ENCODE assay signal across 21 cellular contexts in the genomic region with DNA sequence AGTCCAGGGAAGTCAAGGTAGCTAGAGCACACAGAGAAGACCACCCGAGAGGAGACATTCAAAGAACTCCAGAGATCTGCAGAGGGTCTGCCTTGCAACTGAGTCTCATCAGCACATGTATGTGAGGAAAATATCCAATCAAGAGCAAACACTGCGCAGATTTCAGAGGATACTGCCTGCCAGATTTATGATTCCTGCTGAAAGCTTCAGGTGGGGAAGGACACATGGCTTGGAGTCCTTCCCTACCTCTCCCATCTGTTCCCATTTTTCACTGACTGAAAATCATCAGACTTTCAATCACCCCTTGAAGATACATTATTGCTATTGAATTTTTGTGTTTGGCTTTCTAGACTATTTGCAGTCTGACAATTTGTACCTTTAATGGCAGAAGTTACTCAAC. TPM values are rescaled to one million over a fixed set of nuclear protein-coding genes. Genes with fewer than 3 reads are reported as not detected.
DNase-seq lines count a peak whose midpoint lies in the region; ATAC-seq and TF ChIP-seq lines count a peak whose summit lies in the region.
"Had no signal": no experiment of that assay in that cellular context is flagged by ENCODE, and none has a peak within 500 bp of the region (broad histone marks: within the 10 kb centered on the region; RNA-seq: fewer than 3 reads in every experiment).

No MANE protein-coding gene starts in this region.

- ATAC-seq in T-helper 17 cell, result no peak

- H3K36me3 ChIP-seq in KMS-11 (ENCODE audit: insufficient read depth) (no peaks in the 10 kb centered on the region), right atrium auricular region (no peaks in the 10 kb centered on the region)
- H3K36me3 ChIP-seq: BE2C, BLaER1 had no signal

- H3K36me3 Mint-ChIP-seq in T-helper 17 cell (ENCODE audit: low read depth), result no peaks in the 10 kb centered on the region
- H3K36me3 Mint-ChIP-seq: CD14-positive monocyte; CD4-positive, alpha-beta memory T cell; CD8-positive, alpha-beta memory T cell had no signal

- H3K4me1 ChIP-seq in KMS-11 (ENCODE audit: low read depth, poor library complexity, severe bottlenecking), result peaks cover 58% of the 10 kb centered on the region
- H3K4me1 ChIP-seq in right atrium auricular region, result no peaks in the 10 kb centered on the region
- H3K4me1 ChIP-seq: BE2C, BLaER1 had no signal

- DNase-seq in NCI-H2171 treated with DMSO at 0.1 percent for 48 hours (lab: John Stamatoyannopoulos, UW), result peak; percentile 30
- DNase-seq in NCI-H2171 (lab: John Stamatoyannopoulos, UW), result no peak
- peak; percentile 84 for DNase-seq in cerebellum (ENCODE audit: low spot score)
- no peak for DNase-seq in right atrium auricular region (ENCODE audit: low spot score)
- DNase-seq in T-helper 17 cell, result no peak
- DNase-seq: 8988T; ACHN; BE2C; CD4-positive, alpha-beta memory T cell; CD4-positive, CD25-positive, alpha-beta regulatory T cell; CD8-positive, alpha-beta memory T cell; COR-L47; DMS153; DMS53; DMS79; DND-41; EL; GF-D8 had no signal

- H3K9ac ChIP-seq in KMS-11, result peak overlapping the region; percentile 44; the same call in 1 of the 2 replicates
- H3K9ac ChIP-seq: BLaER1 had no signal

- H3K27ac Mint-ChIP-seq in T-helper 17 cell, result no peak overlapping the region
- H3K27ac Mint-ChIP-seq: CD4-positive, alpha-beta memory T cell; CD4-positive, CD25-positive, alpha-beta regulatory T cell; CD8-positive, alpha-beta memory T cell had no signal

- no peaks in the 10 kb centered on the region for H3K27me3 ChIP-seq in KMS-11 (ENCODE audit: insufficient read depth, low read depth)
- no peaks in the 10 kb centered on the region for H3K27me3 ChIP-seq in right atrium auricular region
- H3K27me3 ChIP-seq: BLaER1 had no signal

- peak overlapping the region; percentile 20 for H2AFZ ChIP-seq in KMS-11 (ENCODE audit: low read depth)

- H3K4me2 ChIP-seq in KMS-11, result peak overlapping the region; percentile 84
- H3K4me2 ChIP-seq: BLaER1 had no signal

- H3K4me3 ChIP-seq in KMS-11 (IDR thresholded peaks at IDR 0.05; ENCODE audit: insufficient read depth, low read depth, low read length), result no peak overlapping the region
- H3K4me3 ChIP-seq in right atrium auricular region, result no peak overlapping the region
- H3K4me3 ChIP-seq: BLaER1 had no signal

- H3K9me3 ChIP-seq in right atrium auricular region (no peaks in the 10 kb centered on the region), T-helper 17 cell (ENCODE audit: control insufficient read depth, low read length, poor library complexity, severe bottlenecking) (no peaks in the 10 kb centered on the region)
- H3K9me3 ChIP-seq: BE2C, BLaER1 had no signal

- H3K27ac ChIP-seq in KMS-11 (peak overlapping the region; percentile 92), right atrium auricular region (no peak overlapping the region)
- H3K27ac ChIP-seq: BLaER1 had no signal

- TF ChIP-seq CTCF in KMS-11 (conservative IDR thresholded peaks at IDR 0.05; ENCODE audit: low read depth, low read length) (no peak), right atrium auricular region (IDR thresholded peaks at IDR 0.05) (no peak)

- H3K4me1 Mint-ChIP-seq in T-helper 17 cell, result no peaks in the 10 kb centered on the region
- H3K4me1 Mint-ChIP-seq: CD14-positive monocyte; CD4-positive, alpha-beta memory T cell; CD4-positive, CD25-positive, alpha-beta regulatory T cell; CD8-positive, alpha-beta memory T cell had no signal

- peaks cover 75% of the 10 kb centered on the region for H3K27me3 Mint-ChIP-seq in T-helper 17 cell

- H3K79me2 ChIP-seq in KMS-11 (ENCODE audit: insufficient read depth, low read depth), result no peaks in the 10 kb centered on the region

- no peak overlapping the region for H3K4me3 Mint-ChIP-seq in T-helper 17 cell
- H3K4me3 Mint-ChIP-seq: CD14-positive monocyte; CD4-positive, alpha-beta memory T cell; CD4-positive, CD25-positive, alpha-beta regulatory T cell; CD8-positive, alpha-beta memory T cell had no signal

- no peaks in the 10 kb centered on the region for H4K20me1 ChIP-seq in KMS-11 (ENCODE audit: insufficient read depth)
- H4K20me1 ChIP-seq: BLaER1 had no signal

RNA-seq across cellular contexts. Expression of gene KIAA1586, which starts 7.6 kb away (rescaled TPM):
- total RNA-seq in cerebellum (72.0 TPM), right atrium auricular region (1 to 10 TPM; 3.7 to 4.7 TPM), T-helper 17 cell (10 to 100 TPM; 11.9 to 17.3 TPM)

RNA-seq across cellular contexts. Expression of gene ZNF451, which starts 51.1 kb away (rescaled TPM):
- total RNA-seq in cerebellum (130 TPM), right atrium auricular region (10 to 100 TPM; 20.3 to 23.2 TPM), T-helper 17 cell (100 to 1,000 TPM; 131 to 142 TPM)

Comparison
In these comparisons a context has a peak if more than half of its experiments do, and no peak if none do; other contexts are left out.
1. DNase-seq: peak in NCI-H2171 treated with DMSO at 0.1 percent for 48 hours (single experiment) and cerebellum (single experiment); none in NCI-H2171 (single experiment), right atrium auricular region (single experiment) and T-helper 17 cell (0 of 3).